Comparison of ENCODE assay signal across 5 cellular contexts in the genomic region with DNA sequence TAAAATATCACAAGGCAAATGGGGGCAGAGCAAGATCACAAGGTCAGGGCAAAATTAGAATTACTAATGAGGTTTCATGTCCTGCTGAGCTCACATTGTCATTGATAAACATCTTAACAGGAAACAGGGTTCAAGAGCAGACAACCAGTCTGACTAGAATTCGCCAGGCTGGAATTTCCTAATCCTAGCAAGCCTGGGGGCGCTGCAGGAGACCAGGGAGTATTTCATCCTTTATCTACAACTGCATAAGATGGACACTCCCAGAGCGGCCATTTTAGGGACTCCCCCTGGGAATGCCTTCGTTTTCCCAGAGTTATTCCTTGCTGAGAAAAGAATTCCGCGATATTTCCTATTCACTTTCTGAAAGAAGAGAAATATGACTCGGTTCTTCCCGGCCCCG. TPM values are rescaled to one million over a fixed set of nuclear protein-coding genes. Genes with fewer than 3 reads are reported as not detected.
"Had no signal": no experiment of that assay in that cellular context is flagged by ENCODE, and none has a peak within 500 bp of the region (broad histone marks: within the 10 kb centered on the region; RNA-seq: fewer than 3 reads in every experiment).

No MANE protein-coding gene starts in this region.

RNA-seq across cellular contexts. Expression of gene ANP32D, which starts 3.3 kb away (rescaled TPM):
- total RNA-seq: H4, H7, HFFc6, IMR-90, LHCN-M2 had no signal
- polyA plus RNA-seq: IMR-90 had no signal

RNA-seq across cellular contexts. Expression of gene C12orf54, which starts 13.3 kb away (rescaled TPM):
- total RNA-seq: H4, H7, HFFc6, IMR-90, LHCN-M2 had no signal
- polyA plus RNA-seq: IMR-90 had no signal

RNA-seq across cellular contexts. Expression of gene OR8S1, which starts 56.4 kb away (rescaled TPM):
- total RNA-seq: H4, H7, HFFc6, IMR-90, LHCN-M2 had no signal
- polyA plus RNA-seq: IMR-90 had no signal
